In the genomic region with DNA sequence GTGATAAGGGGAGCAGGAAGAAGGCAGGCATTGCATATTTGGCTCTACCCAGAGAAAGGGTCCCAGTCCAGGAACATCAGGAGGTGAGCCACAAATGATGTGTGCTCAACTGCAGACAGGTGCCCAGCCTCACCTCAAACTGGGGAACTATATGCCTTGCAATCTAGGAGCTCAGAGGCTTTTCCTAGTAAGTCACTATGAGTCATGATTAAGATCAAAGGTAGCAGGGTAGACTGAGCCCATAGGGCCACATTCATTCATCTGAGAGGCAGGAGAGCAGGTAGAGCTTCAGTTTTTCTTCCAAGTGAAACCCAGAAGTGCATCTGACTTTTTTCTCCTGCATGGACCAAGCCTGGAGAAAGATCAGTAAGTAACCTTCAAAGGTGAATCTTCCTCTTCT, we compare ENCODE assay signal across 27 cellular contexts. TPM values are rescaled to one million over a fixed set of nuclear protein-coding genes. Genes with fewer than 3 reads are reported as not detected.
DNase-seq lines count a peak whose midpoint lies in the region; ATAC-seq, FAIRE-seq and TF ChIP-seq lines count a peak whose summit lies in the region.
"Had no signal": no experiment of that assay in that cellular context is flagged by ENCODE, and none has a peak within 500 bp of the region (broad histone marks: within the 10 kb centered on the region; RNA-seq: fewer than 3 reads in every experiment).

No MANE protein-coding gene starts in this region.

- H3K4me3 Mint-ChIP-seq in HFFc6, result no peak overlapping the region
- H3K4me3 Mint-ChIP-seq: B cell; CD8-positive, alpha-beta T cell had no signal

- H3K27ac ChIP-seq in mammary epithelial cell (ENCODE audit: insufficient read depth, low read depth, low read length) (no peak overlapping the region), breast epithelium (peak overlapping the region in 1 of 2 donors; percentile 32), RWPE1 (no peak overlapping the region), foreskin keratinocyte (no peak overlapping the region), small intestine (ENCODE audit: low read depth in 1 of 2, low read length in 1 of 2) (no peak overlapping the region), caudate nucleus (ENCODE audit: low read depth, low read length) (no peak overlapping the region)
- H3K27ac ChIP-seq: C4-2B, SK-N-MC had no signal

- no peaks in the 10 kb centered on the region for H3K9me3 ChIP-seq in mammary epithelial cell (replicated peaks; ENCODE audit: insufficient read depth, low read length)
- peaks cover 0 to 10% of the 10 kb centered on the region in 2 donors for H3K9me3 ChIP-seq in breast epithelium
- H3K9me3 ChIP-seq in small intestine (ENCODE audit: control insufficient read depth, low read depth), result no peaks in the 10 kb centered on the region
- H3K9me3 ChIP-seq: Caco-2 had no signal

- peak; percentile 71 for ATAC-seq in foreskin keratinocyte
- ATAC-seq: CD8-positive, alpha-beta T cell had no signal

- H3K9ac ChIP-seq in mammary epithelial cell (ENCODE audit: insufficient read depth, low read length), result no peak overlapping the region

- no peak overlapping the region for H2AFZ ChIP-seq in mammary epithelial cell (ENCODE audit: low read depth, low read length)

- TF ChIP-seq POLR2A in breast epithelium (IDR thresholded peaks at IDR 0.05), result no peak

- POLR2A ChIA-PET in RWPE1 (lab: Yijun Ruan, JAX; ENCODE audit: low non-redundant PET), result no interaction called here

- H3K4me1 Mint-ChIP-seq in HFFc6 (ENCODE audit: low read depth), result peaks cover 2% of the 10 kb centered on the region
- H3K4me1 Mint-ChIP-seq: B cell had no signal

- H3K9me3 Mint-ChIP-seq in HFFc6, result 0 out of 2 replicates have a peak, but pooled peaks cover 7% of the 10 kb centered on the region

- no peak for FAIRE-seq in small intestine (lab: Jason Lieb, UNC)
- FAIRE-seq: GM18507, H54 had no signal

- no TSS peak for BruUV-seq in mammary epithelial cell (replicated peaks; lab: Mats Ljungman, UMichigan)

- H4K20me1 ChIP-seq in mammary epithelial cell (ENCODE audit: insufficient read depth, low read length), result no peaks in the 10 kb centered on the region

- dilution Hi-C loops in mammary epithelial cell (cut with HindIII; ENCODE audit: low sequenced_read_pairs), result no loop called here

- peaks cover 9% of the 10 kb centered on the region for H3K36me3 Mint-ChIP-seq in HFFc6 (ENCODE audit: low read depth)
- H3K36me3 Mint-ChIP-seq: CD8-positive, alpha-beta T cell had no signal

- CTCF ChIA-PET in mammary epithelial cell (lab: Charles Lee; ENCODE audit: low non-redundant PET) (no interaction called here), RWPE1 (lab: Yijun Ruan, JAX) (no interaction called here)

- TF ChIP-seq CTCF in mammary epithelial cell (conservative IDR thresholded peaks at IDR 0.05 in 1 of 2, IDR thresholded peaks at IDR 0.05 in 1 of 2; ENCODE audit: extremely low read depth in 1 of 2, insufficient read depth in 1 of 2, low read depth in 1 of 2, low read length in 2 of 2) (no peak), breast epithelium (IDR thresholded peaks at IDR 0.05) (no peak), RWPE1 (conservative IDR thresholded peaks at IDR 0.05; ENCODE audit: low read depth) (no peak), foreskin keratinocyte (conservative IDR thresholded peaks at IDR 0.05) (no peak), HFFc6 (IDR thresholded peaks at IDR 0.05) (no peak)

- no peaks in the 10 kb centered on the region for H3K27me3 Mint-ChIP-seq in HFFc6 (ENCODE audit: insufficient read depth)

- DNase-seq in mammary epithelial cell (peak; percentile 26), breast epithelium (ENCODE audit: low spot score in 2 of 2) (no peak), RWPE1 (ENCODE audit: low spot score) (peak; percentile 7), foreskin keratinocyte (peak in 1 of 2 donors; percentile 34), small intestine (peak; percentile 48), A172 (ENCODE audit: low spot score) (no peak), HFFc6 (no peak), caudate nucleus (lab: John Stamatoyannopoulos, UW) (no peak)
- DNase-seq: Caco-2; CD8-positive, alpha-beta T cell; DMS79 treated with DMSO at 0.1 percent for 48 hours; IMR-90; KG1; MM.1S; NCI-H1048; NCI-H1417; NCI-H1694 treated with DMSO at 0.1 percent for 48 hours; NCI-H2081; NCI-H2227 treated with DMSO at 0.1 percent for 48 hours; NCI-H526 treated with DMSO at 0.1 percent for 48 hours; RPMI8226; SIG-M5 had no signal

- intact Hi-C loops in mammary epithelial cell (cut with micrococcal nuclease), result no loop called here
- intact Hi-C loops in breast epithelium (cut with DNase I; ENCODE audit: low total_unique reads), result no loop called here

- H3K27me3 ChIP-seq in mammary epithelial cell (ENCODE audit: insufficient read depth, low read length), result no peaks in the 10 kb centered on the region
- H3K27me3 ChIP-seq in breast epithelium, result no peaks in the 10 kb centered on the region
- H3K27me3 ChIP-seq in foreskin keratinocyte, result no peaks in the 10 kb centered on the region
- no peaks in the 10 kb centered on the region for H3K27me3 ChIP-seq in small intestine (ENCODE audit: control insufficient read depth in 2 of 2, insufficient read depth in 2 of 2, low read length in 2 of 2)

- in situ Hi-C loops in mammary epithelial cell (cut with MboI; ENCODE audit: low sequenced_read_pairs in 2 of 2), result loop anchor here (10.0 to 25.0 kb wide), 3 partner anchors 474 to 1101 kb away; no protein-coding TSS in a partner anchor

- H3K27ac Mint-ChIP-seq in HFFc6, result no peak overlapping the region
- H3K27ac Mint-ChIP-seq: B cell; CD8-positive, alpha-beta T cell had no signal

- H3K36me3 ChIP-seq in mammary epithelial cell (ENCODE audit: insufficient read depth, low read length), result no peaks in the 10 kb centered on the region
- H3K36me3 ChIP-seq in breast epithelium, result no peaks in the 10 kb centered on the region
- H3K36me3 ChIP-seq in small intestine (ENCODE audit: control insufficient read depth in 2 of 2, insufficient read depth in 2 of 2, low read length in 2 of 2), result no peaks in the 10 kb centered on the region

- no peak overlapping the region for H3K4me2 ChIP-seq in mammary epithelial cell (ENCODE audit: insufficient read depth, low read depth, low read length)

- H3K4me1 ChIP-seq in mammary epithelial cell (ENCODE audit: insufficient read depth, low read length) (no peaks in the 10 kb centered on the region), breast epithelium (no peaks in the 10 kb centered on the region), foreskin keratinocyte (no peaks in the 10 kb centered on the region), small intestine (ENCODE audit: control insufficient read depth in 2 of 2, insufficient read depth in 1 of 2, low read depth in 1 of 2, low read length in 1 of 2) (no peaks in the 10 kb centered on the region)
- H3K4me1 ChIP-seq: Caco-2 had no signal

- no peak overlapping the region for H3K4me3 ChIP-seq in mammary epithelial cell (replicated peaks in 1 of 3; ENCODE audit: insufficient read depth in 1 of 3, low read depth in 2 of 3, low read length in 3 of 3)
- no peak overlapping the region for H3K4me3 ChIP-seq in breast epithelium
- no peak overlapping the region for H3K4me3 ChIP-seq in small intestine (ENCODE audit: low read depth in 1 of 2, low read length in 2 of 2)
- H3K4me3 ChIP-seq: SK-N-MC had no signal

- no peaks in the 10 kb centered on the region for H3K79me2 ChIP-seq in mammary epithelial cell (ENCODE audit: insufficient read depth, low read length)

RNA-seq across cellular contexts. Expression of a gene that starts 31.3 kb away (rescaled TPM):
- total RNA-seq in mammary epithelial cell, result 100 to 1,000 TPM in 1 of 2 donors, 10 to 100 TPM in 1; 65.4 to 171 TPM
- 16.0 TPM for polyA plus RNA-seq in mammary epithelial cell
- 17.5 TPM for polyA minus RNA-seq in mammary epithelial cell
- total RNA-seq in breast epithelium, result 10 to 100 TPM; 19.8 to 54.4 (median 50.8) TPM
- total RNA-seq in foreskin keratinocyte, result 52.6 and 57.8 TPM in 2 replicates
- polyA plus RNA-seq in foreskin keratinocyte, result 33.4 and 34.2 TPM in 2 replicates
- 10 to 100 TPM; 18.1 to 32.5 (median 20.0) TPM for polyA plus RNA-seq in small intestine
- 108 and 150 TPM in 2 replicates for total RNA-seq in A172 (2014; rRNA removed; shearing (Covaris generic))
- total RNA-seq in HFFc6 (2021; fragmentation: NEBNext Ultra II Directional; extraction: Animal tissue kit (Norgen Biotek cat#: 25700)), result 100 to 1,000 TPM; 162 to 199 (median 166) TPM

Comparison
In these comparisons a context has a peak if more than half of its experiments do, and no peak if none do; other contexts are left out.
1. DNase-seq: peak in mammary epithelial cell (single experiment), RWPE1 (single experiment) and small intestine (single experiment); none in breast epithelium (0 of 2), A172 (single experiment), HFFc6 (single experiment) and caudate nucleus (0 of 61).